In the genomic region with DNA sequence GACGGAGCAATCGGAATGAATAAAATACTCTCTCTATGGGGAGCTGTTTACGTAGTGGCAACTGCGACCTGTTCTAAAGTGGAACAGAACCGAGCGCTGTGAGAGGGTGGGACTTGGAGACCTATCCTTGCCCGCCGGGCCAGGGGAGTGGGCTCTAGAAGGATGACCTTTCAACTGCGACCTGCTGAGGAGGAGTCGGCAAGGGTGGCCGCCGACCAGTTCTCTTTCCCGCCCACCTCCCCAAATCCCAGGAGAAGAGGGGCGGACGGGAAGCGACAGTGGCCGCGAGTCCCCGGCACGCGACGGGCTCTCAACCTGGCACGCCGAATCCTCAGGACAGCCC, we compare ENCODE assay signal across 1 cellular context.
TF ChIP-seq lines count a peak whose summit lies in the region.

No MANE protein-coding gene starts in this region.

TF ChIP-seq in SK-N-SH, 30 proteins besides CTCF, POLR2A, EP300 and RAD21 (continued from another document):
- TF ChIP-seq, protein P1, sequence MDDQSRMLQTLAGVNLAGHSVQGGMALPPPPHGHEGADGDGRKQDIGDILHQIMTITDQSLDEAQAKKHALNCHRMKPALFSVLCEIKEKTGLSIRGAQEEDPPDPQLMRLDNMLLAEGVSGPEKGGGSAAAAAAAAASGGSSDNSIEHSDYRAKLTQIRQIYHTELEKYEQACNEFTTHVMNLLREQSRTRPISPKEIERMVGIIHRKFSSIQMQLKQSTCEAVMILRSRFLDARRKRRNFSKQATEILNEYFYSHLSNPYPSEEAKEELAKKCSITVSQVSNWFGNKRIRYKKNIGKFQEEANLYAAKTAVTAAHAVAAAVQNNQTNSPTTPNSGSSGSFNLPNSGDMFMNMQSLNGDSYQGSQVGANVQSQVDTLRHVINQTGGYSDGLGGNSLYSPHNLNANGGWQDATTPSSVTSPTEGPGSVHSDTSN (IDR thresholded peaks at IDR 0.05) = no peak
- TF ChIP-seq, protein P2, sequence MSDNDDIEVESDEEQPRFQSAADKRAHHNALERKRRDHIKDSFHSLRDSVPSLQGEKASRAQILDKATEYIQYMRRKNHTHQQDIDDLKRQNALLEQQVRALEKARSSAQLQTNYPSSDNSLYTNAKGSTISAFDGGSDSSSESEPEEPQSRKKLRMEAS (IDR thresholded peaks at IDR 0.05; ENCODE audit: low read depth) = no peak
- no peak for TF ChIP-seq ELF1 (IDR thresholded peaks at IDR 0.05)
- no peak for TF ChIP-seq NRF1 (IDR thresholded peaks at IDR 0.05; ENCODE audit: low read depth, low read length)
- no peak for TF ChIP-seq YY1 (IDR thresholded peaks at IDR 0.05; ENCODE audit: low read depth)
- no peak for TF ChIP-seq TCF12 (IDR thresholded peaks at IDR 0.05)
